Comparison of ENCODE assay signal across 20 cellular contexts in the genomic region with DNA sequence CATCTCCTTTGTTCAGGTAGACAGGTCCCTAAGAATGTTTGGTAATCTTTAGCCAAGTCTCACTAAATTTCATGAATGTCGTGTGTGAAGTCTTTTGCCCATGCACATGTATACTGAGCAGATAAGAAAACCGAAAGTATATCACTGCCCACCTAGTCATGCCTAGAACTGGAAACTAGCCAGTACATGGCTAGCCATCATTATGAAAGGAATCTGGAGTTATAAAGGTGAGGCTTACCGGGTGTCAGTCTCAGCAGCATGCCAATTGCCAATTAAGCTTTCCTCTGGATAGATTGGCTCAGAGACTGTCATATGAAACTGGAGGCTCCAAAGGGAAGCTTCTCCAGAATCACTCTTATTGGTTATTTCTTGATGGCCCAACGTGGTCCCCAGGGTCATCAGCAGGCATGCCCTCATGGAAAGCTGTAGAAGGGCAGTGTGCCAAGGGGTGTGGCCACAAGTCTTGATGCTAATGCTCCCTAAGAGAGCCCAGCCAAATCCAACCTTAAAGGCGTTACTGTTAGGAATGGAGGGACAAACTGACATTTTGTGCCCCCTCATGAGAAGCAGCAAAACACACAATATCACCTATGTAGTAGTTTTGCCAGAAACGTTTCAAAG.
DNase-seq lines count a peak whose midpoint lies in the region; ATAC-seq and TF ChIP-seq lines count a peak whose summit lies in the region.
"Had no signal": no experiment of that assay in that cellular context is flagged by ENCODE, and none has a peak within 500 bp of the region (broad histone marks: within the 10 kb centered on the region; RNA-seq: fewer than 3 reads in every experiment).

No MANE protein-coding gene starts in this region.

- H4K8ac ChIP-seq in mesendoderm (ENCODE audit: low read depth, low read length), result no peak overlapping the region

- H3K4me1 Mint-ChIP-seq in WTC11, result peaks cover 11% of the 10 kb centered on the region
- H3K4me1 Mint-ChIP-seq: T-cell had no signal

- no peaks in the 10 kb centered on the region for H3K27me3 Mint-ChIP-seq in WTC11 (ENCODE audit: low read depth)

- H3K9me3 Mint-ChIP-seq in WTC11, result no peaks in the 10 kb centered on the region
- H3K9me3 Mint-ChIP-seq: CD8-positive, alpha-beta T cell; T-cell had no signal

- intact Hi-C loops in right cardiac atrium (cut with DNase I) (no loop called here), Right ventricle myocardium inferior (cut with DNase I) (no loop called here), colonic mucosa (cut with DNase I) (no loop called here)

- H3K4me2 ChIP-seq in mesendoderm (ENCODE audit: low read length), result no peak overlapping the region

- no peak overlapping the region for H3K18ac ChIP-seq in mesendoderm (ENCODE audit: low read length)

- ATAC-seq in right cardiac atrium, result no peak
- ATAC-seq in Right ventricle myocardium inferior, result no peak
- ATAC-seq in WTC11, result no peak
- ATAC-seq: CD8-positive, alpha-beta T cell; Panc1; T-cell had no signal

- no peaks in the 10 kb centered on the region for H3K27me3 ChIP-seq in right cardiac atrium (ENCODE audit: control insufficient read depth, insufficient read depth)
- H3K27me3 ChIP-seq in colonic mucosa, result no peaks in the 10 kb centered on the region
- no peaks in the 10 kb centered on the region for H3K27me3 ChIP-seq in mesendoderm (ENCODE audit: insufficient read depth, low read length, poor library complexity)
- H3K27me3 ChIP-seq: SJCRH30 had no signal

- TF ChIP-seq CTCF in colonic mucosa (IDR thresholded peaks at IDR 0.05), result no peak
- no peak for TF ChIP-seq CTCF in WTC11 (IDR thresholded peaks at IDR 0.05)

- no peak overlapping the region for H3K27ac ChIP-seq in right cardiac atrium (ENCODE audit: low read length)
- no peak overlapping the region for H3K27ac ChIP-seq in colonic mucosa
- no peak overlapping the region for H3K27ac ChIP-seq in mesendoderm (ENCODE audit: low read depth, low read length)
- H3K27ac ChIP-seq: 22Rv1, SJCRH30 had no signal

- H2BK120ac ChIP-seq in mesendoderm (ENCODE audit: low read depth, low read length), result no peak overlapping the region

- no peak overlapping the region for H2BK5ac ChIP-seq in mesendoderm (ENCODE audit: low read length)

- no peaks in the 10 kb centered on the region for H3K79me1 ChIP-seq in mesendoderm (ENCODE audit: low read length)

- H3K9ac ChIP-seq in colonic mucosa (ENCODE audit: low read depth in 2 of 2, low read length in 2 of 2) (no peak overlapping the region), mesendoderm (ENCODE audit: low read length) (no peak overlapping the region)

- no peak overlapping the region for H2BK15ac ChIP-seq in mesendoderm (replicated peaks; ENCODE audit: low read depth)

- H3K56ac ChIP-seq in mesendoderm (ENCODE audit: low read length), result no peak overlapping the region

- peaks cover 2% of the 10 kb centered on the region for H3K4me1 ChIP-seq in right cardiac atrium (ENCODE audit: control insufficient read depth, insufficient read depth, low read length)
- no peaks in the 10 kb centered on the region for H3K4me1 ChIP-seq in colonic mucosa
- no peaks in the 10 kb centered on the region for H3K4me1 ChIP-seq in mesendoderm (ENCODE audit: control insufficient read depth, low read depth, low read length)
- H3K4me1 ChIP-seq: SJCRH30 had no signal

- H3K79me2 ChIP-seq in mesendoderm (ENCODE audit: control insufficient read depth, insufficient read depth, low read length), result no peaks in the 10 kb centered on the region

- 78% methylated on average over 6 of the region's 6 CpGs for WGBS in right cardiac atrium
- WGBS in mesendoderm (ENCODE audit: extremely low coverage, insufficient coverage, low lambda C conversion rate), result no CpG with 5 or more reads among the region's 6 CpGs

- H3K4ac ChIP-seq in mesendoderm (ENCODE audit: low read depth, low read length), result no peak overlapping the region

- H3K36me3 ChIP-seq in colonic mucosa (no peaks in the 10 kb centered on the region), mesendoderm (ENCODE audit: control insufficient read depth, insufficient read depth, low read length) (no peaks in the 10 kb centered on the region)
- H3K36me3 ChIP-seq: SJCRH30 had no signal

- H3K4me3 ChIP-seq in right cardiac atrium (ENCODE audit: low read length) (no peak overlapping the region), colonic mucosa (no peak overlapping the region), mesendoderm (ENCODE audit: low read length) (no peak overlapping the region)
- H3K4me3 ChIP-seq: SJCRH30 had no signal

- H3K9me3 ChIP-seq in right cardiac atrium (ENCODE audit: control insufficient read depth, low read length), result no peaks in the 10 kb centered on the region
- no peaks in the 10 kb centered on the region for H3K9me3 ChIP-seq in colonic mucosa
- H3K9me3 ChIP-seq: SJCRH30 had no signal

- POLR2A ChIA-PET in WTC11 (lab: Charles Lee), result no interaction called here

- DNase-seq in DMS 273 (lab: John Stamatoyannopoulos, UW; ENCODE audit: unreplicated experiment) (peak; percentile 25), DMS 273 treated with DMSO at 0.1 percent for 48 hours (lab: John Stamatoyannopoulos, UW) (no peak), right cardiac atrium (peak in 2 of 3 donors; percentile 30 to 56), Right ventricle myocardium inferior (ENCODE audit: missing footprints) (no peak), colonic mucosa (peak; percentile 25), mesendoderm (no peak), WTC11 (ENCODE audit: low spot score) (no peak)
- no peak for DNase-seq in stimulated activated CD4-positive, alpha-beta T cell treated with anti-CD3 and anti-CD28 coated beads, Interleukin-1b, Interleukin-23, amount 100 ng/mL, for 48 hours
- DNase-seq: C1 segment of cervical spinal cord; CD8-positive, alpha-beta T cell; GDM1; KG1; NCI-H1105; NCI-H1694 treated with DMSO at 0.1 percent for 48 hours; NCI-H446; NCI-H526; SJCRH30; T-cell had no signal

- no peak overlapping the region for H2AK5ac ChIP-seq in mesendoderm (ENCODE audit: low read length)

- no peak overlapping the region for H3K4me3 Mint-ChIP-seq in WTC11
- H3K4me3 Mint-ChIP-seq: CD8-positive, alpha-beta T cell; T-cell had no signal

- CTCF ChIA-PET in WTC11 (lab: Charles Lee), result interaction anchor here (0.6 kb wide), 1 partner anchor 9 kb away, joined by 3 read pairs; no protein-coding TSS in a partner anchor

- no peak overlapping the region for H4K5ac ChIP-seq in mesendoderm (ENCODE audit: low read length)

- no peak overlapping the region for H3K23ac ChIP-seq in mesendoderm (ENCODE audit: low read length)

- no peaks in the 10 kb centered on the region for H3K36me3 Mint-ChIP-seq in WTC11
- H3K36me3 Mint-ChIP-seq: CD8-positive, alpha-beta T cell; T-cell had no signal

- H3K27ac Mint-ChIP-seq in WTC11, result no peak overlapping the region
- H3K27ac Mint-ChIP-seq: CD8-positive, alpha-beta T cell; T-cell had no signal

TF ChIP-seq in WTC11, 78 proteins besides CTCF, POLR2A, EP300 and RAD21 (continues in another document):
- TF ChIP-seq, protein P1, sequence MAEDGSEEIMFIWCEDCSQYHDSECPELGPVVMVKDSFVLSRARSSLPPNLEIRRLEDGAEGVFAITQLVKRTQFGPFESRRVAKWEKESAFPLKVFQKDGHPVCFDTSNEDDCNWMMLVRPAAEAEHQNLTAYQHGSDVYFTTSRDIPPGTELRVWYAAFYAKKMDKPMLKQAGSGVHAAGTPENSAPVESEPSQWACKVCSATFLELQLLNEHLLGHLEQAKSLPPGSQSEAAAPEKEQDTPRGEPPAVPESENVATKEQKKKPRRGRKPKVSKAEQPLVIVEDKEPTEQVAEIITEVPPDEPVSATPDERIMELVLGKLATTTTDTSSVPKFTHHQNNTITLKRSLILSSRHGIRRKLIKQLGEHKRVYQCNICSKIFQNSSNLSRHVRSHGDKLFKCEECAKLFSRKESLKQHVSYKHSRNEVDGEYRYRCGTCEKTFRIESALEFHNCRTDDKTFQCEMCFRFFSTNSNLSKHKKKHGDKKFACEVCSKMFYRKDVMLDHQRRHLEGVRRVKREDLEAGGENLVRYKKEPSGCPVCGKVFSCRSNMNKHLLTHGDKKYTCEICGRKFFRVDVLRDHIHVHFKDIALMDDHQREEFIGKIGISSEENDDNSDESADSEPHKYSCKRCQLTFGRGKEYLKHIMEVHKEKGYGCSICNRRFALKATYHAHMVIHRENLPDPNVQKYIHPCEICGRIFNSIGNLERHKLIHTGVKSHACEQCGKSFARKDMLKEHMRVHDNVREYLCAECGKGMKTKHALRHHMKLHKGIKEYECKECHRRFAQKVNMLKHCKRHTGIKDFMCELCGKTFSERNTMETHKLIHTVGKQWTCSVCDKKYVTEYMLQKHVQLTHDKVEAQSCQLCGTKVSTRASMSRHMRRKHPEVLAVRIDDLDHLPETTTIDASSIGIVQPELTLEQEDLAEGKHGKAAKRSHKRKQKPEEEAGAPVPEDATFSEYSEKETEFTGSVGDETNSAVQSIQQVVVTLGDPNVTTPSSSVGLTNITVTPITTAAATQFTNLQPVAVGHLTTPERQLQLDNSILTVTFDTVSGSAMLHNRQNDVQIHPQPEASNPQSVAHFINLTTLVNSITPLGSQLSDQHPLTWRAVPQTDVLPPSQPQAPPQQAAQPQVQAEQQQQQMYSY (CRISPR knock-in tag; IDR thresholded peaks at IDR 0.05), result no peak
- TF ChIP-seq, protein P2, sequence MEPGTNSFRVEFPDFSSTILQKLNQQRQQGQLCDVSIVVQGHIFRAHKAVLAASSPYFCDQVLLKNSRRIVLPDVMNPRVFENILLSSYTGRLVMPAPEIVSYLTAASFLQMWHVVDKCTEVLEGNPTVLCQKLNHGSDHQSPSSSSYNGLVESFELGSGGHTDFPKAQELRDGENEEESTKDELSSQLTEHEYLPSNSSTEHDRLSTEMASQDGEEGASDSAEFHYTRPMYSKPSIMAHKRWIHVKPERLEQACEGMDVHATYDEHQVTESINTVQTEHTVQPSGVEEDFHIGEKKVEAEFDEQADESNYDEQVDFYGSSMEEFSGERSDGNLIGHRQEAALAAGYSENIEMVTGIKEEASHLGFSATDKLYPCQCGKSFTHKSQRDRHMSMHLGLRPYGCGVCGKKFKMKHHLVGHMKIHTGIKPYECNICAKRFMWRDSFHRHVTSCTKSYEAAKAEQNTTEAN (CRISPR knock-in tag; IDR thresholded peaks at IDR 0.05), result no peak
- TF ChIP-seq, protein P3, sequence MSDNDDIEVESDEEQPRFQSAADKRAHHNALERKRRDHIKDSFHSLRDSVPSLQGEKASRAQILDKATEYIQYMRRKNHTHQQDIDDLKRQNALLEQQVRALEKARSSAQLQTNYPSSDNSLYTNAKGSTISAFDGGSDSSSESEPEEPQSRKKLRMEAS (CRISPR knock-in tag; IDR thresholded peaks at IDR 0.05), result no peak
- no peak for TF ChIP-seq ZNF317 (CRISPR knock-in tag; IDR thresholded peaks at IDR 0.05; ENCODE audit: borderline replicate concordance, low read depth)

Comparison
In these comparisons a context has a peak if more than half of its experiments do, and no peak if none do; other contexts are left out.
1. DNase-seq: peak in DMS 273 (single experiment), right cardiac atrium (2 of 3) and colonic mucosa (single experiment); none in DMS 273 treated with DMSO at 0.1 percent for 48 hours (single experiment), Right ventricle myocardium inferior (single experiment), stimulated activated CD4-positive, alpha-beta T cell treated with anti-CD3 and anti-CD28 coated beads, Interleukin-1b, Interleukin-23, amount 100 ng/mL, for 48 hours (single experiment), mesendoderm (single experiment) and WTC11 (single experiment).